1 cellular context compared by ENCODE assay signal in the genomic region with DNA sequence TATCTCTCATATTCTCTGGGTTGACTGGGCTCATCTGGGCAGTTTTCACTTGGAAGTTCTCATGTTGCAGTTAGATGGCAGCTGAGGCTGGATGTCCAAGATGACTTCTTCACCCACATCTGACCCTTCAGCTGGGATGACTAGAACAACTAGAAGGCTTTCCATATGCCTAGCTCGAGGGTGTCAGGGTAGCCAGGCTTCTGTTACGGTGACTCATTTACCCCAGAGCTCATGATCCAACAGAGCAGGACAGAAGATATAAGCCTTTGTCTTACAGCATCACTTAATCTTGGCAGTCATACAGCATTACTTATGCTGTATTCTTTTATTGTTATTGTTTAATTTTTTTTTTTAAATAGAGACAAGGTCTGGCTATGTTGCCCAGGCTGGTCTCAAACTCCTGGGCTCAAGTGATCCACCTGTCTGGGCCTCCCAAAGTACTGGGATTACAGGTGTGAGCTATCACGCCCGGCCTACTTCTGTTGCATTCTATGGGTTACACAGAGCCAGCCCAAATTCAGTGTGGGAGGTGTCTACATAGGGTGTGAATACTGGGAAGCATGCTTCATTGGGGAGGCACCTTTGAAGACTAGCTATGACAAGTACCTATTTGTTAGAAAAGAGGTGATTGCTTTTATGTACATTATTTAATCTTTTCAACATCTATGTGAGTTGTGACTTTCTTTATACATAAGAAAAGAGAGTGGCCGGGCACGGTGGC.
TF ChIP-seq lines count a peak whose summit lies in the region.

No MANE protein-coding gene starts in this region.

TF ChIP-seq in IMR-90, 13 proteins besides CTCF, POLR2A, EP300 and RAD21:
- TF ChIP-seq NFE2L2 (IDR thresholded peaks at IDR 0.05; ENCODE audit: low read depth, low read length), result no peak
- TF ChIP-seq FOS (IDR thresholded peaks at IDR 0.05; ENCODE audit: low read depth, low read length), result 0 out of 2 replicates have a peak, but pooled peaks have one; percentile 21
TF ChIP-seq in IMR-90: peak in this region for 1.
